Comparison of ENCODE assay signal across 1 cellular context in the genomic region with DNA sequence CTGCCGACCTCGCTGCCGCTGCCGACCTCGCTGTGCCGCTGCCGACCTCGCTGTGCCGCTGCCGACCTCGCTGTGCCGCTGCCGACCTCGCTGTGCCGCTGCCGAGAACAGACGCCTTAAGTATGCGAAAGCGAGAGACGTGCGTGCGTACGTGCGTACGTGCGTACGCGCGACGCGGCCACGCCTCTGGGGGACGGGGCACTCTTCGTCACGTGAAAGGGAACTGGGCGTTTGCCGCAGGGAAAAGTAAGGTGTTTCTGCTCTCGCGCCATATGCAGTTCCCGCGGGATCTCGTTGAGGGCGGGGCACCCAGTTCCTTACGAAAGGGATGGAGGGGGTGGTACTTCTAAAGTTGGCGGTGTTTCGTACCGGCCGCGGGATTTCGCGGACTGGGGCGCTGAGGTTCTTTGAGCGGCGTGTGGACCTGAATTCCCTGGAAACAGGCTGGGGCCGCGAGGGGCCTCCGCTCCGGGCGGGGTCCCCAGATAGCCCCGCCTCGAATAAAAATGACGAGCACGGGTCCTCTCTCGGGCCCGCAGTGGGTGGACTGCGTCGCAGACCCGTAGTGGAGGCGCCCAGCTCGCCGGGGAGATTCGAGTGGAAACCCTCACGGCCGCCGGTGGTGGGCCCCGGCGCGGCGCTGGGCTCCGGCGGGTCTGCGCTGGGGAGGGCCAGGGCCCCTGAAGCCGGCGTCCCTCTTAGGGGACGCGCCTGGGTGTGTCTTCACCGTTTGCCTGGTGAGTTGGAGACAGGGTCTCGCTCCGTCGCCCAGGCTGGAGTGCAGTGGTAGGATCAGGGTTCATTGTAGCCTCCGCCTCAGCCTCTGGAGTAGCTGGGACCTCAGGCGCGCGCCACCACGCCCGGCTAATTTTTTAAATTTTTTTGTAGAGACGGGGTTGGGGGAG.
TF ChIP-seq lines count a peak whose summit lies in the region.

A gene (minus strand): TSS at position 94 of the 905 bp plus-strand sequence. CDS start 167 bp downstream, outside the sequence.

TF ChIP-seq in K562, 482 proteins besides CTCF, POLR2A, EP300 and RAD21 (continued from another document and continues in another):
- TF ChIP-seq, protein P1, sequence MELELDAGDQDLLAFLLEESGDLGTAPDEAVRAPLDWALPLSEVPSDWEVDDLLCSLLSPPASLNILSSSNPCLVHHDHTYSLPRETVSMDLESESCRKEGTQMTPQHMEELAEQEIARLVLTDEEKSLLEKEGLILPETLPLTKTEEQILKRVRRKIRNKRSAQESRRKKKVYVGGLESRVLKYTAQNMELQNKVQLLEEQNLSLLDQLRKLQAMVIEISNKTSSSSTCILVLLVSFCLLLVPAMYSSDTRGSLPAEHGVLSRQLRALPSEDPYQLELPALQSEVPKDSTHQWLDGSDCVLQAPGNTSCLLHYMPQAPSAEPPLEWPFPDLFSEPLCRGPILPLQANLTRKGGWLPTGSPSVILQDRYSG (tag; conservative IDR thresholded peaks at IDR 0.05; ENCODE audit: low read depth) = no peak
- TF ChIP-seq SRF (CRISPR knock-in tag; IDR thresholded peaks at IDR 0.05) = 0 out of 4 replicates have a peak, but pooled peaks of 1 of the 2 experiments have one; percentile 11
- peak; percentile 51; the same call in 1 of the 2 replicates for TF ChIP-seq TCF7L2 (IDR thresholded peaks at IDR 0.05; ENCODE audit: low read depth, low read length)
- peak; percentile 93 for TF ChIP-seq CREB1 (IDR thresholded peaks at IDR 0.05)
- TF ChIP-seq CREB1 (CRISPR knock-in tag; IDR thresholded peaks at IDR 0.05) = peak; percentile 95
- TF ChIP-seq, protein P2, sequence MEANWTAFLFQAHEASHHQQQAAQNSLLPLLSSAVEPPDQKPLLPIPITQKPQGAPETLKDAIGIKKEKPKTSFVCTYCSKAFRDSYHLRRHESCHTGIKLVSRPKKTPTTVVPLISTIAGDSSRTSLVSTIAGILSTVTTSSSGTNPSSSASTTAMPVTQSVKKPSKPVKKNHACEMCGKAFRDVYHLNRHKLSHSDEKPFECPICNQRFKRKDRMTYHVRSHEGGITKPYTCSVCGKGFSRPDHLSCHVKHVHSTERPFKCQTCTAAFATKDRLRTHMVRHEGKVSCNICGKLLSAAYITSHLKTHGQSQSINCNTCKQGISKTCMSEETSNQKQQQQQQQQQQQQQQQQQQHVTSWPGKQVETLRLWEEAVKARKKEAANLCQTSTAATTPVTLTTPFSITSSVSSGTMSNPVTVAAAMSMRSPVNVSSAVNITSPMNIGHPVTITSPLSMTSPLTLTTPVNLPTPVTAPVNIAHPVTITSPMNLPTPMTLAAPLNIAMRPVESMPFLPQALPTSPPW (CRISPR knock-in tag; IDR thresholded peaks at IDR 0.05) = peak; percentile 63
- TF ChIP-seq NELFE (IDR thresholded peaks at IDR 0.05; ENCODE audit: insufficient read depth, insufficient read length) = no peak
- peak; percentile 72 for TF ChIP-seq TAF1 (IDR thresholded peaks at IDR 0.05; ENCODE audit: control insufficient read depth, extremely low read depth, insufficient read depth, low read length, severe bottlenecking)
- TF ChIP-seq POLR2G (IDR thresholded peaks at IDR 0.05; ENCODE audit: low read depth, low read length) = peak; percentile 100
- TF ChIP-seq GATA2 (CRISPR knock-in tag; IDR thresholded peaks at IDR 0.05) = no peak
- no peak for TF ChIP-seq WHSC1 (IDR thresholded peaks at IDR 0.05; ENCODE audit: low read length)
- TF ChIP-seq MCM7 (IDR thresholded peaks at IDR 0.05) = no peak
- TF ChIP-seq MTA3 (IDR thresholded peaks at IDR 0.05; ENCODE audit: borderline replicate concordance) = peak; percentile 94
- TF ChIP-seq ESRRA (IDR thresholded peaks at IDR 0.05; ENCODE audit: borderline replicate concordance, low read depth) = peak; percentile 62
- TF ChIP-seq SRSF3 (IDR thresholded peaks at IDR 0.05; ENCODE audit: insufficient read depth, low read length) = no peak
- TF ChIP-seq ZNF354B (CRISPR knock-in tag; IDR thresholded peaks at IDR 0.05) = no peak
- no peak; the same call in 1 of the 2 replicates for TF ChIP-seq PML (IDR thresholded peaks at IDR 0.05; ENCODE audit: low read length)
- TF ChIP-seq, protein P3, sequence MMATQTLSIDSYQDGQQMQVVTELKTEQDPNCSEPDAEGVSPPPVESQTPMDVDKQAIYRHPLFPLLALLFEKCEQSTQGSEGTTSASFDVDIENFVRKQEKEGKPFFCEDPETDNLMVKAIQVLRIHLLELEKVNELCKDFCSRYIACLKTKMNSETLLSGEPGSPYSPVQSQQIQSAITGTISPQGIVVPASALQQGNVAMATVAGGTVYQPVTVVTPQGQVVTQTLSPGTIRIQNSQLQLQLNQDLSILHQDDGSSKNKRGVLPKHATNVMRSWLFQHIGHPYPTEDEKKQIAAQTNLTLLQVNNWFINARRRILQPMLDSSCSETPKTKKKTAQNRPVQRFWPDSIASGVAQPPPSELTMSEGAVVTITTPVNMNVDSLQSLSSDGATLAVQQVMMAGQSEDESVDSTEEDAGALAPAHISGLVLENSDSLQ (IDR thresholded peaks at IDR 0.05) = peak; percentile 75
- peak; percentile 85; the same call in 1 of the 2 replicates for TF ChIP-seq GTF2E2 (tag; IDR thresholded peaks at IDR 0.05)
- TF ChIP-seq, protein P4, sequence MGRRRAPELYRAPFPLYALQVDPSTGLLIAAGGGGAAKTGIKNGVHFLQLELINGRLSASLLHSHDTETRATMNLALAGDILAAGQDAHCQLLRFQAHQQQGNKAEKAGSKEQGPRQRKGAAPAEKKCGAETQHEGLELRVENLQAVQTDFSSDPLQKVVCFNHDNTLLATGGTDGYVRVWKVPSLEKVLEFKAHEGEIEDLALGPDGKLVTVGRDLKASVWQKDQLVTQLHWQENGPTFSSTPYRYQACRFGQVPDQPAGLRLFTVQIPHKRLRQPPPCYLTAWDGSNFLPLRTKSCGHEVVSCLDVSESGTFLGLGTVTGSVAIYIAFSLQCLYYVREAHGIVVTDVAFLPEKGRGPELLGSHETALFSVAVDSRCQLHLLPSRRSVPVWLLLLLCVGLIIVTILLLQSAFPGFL (CRISPR knock-in tag; IDR thresholded peaks at IDR 0.05) = no peak
- no peak for TF ChIP-seq CHD1 (IDR thresholded peaks at IDR 0.05; ENCODE audit: low read length)
- peak; percentile 34 for TF ChIP-seq MEIS2 (IDR thresholded peaks at IDR 0.05; ENCODE audit: partially characterized antibody)
- TF ChIP-seq, protein P5, sequence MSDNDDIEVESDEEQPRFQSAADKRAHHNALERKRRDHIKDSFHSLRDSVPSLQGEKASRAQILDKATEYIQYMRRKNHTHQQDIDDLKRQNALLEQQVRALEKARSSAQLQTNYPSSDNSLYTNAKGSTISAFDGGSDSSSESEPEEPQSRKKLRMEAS (CRISPR knock-in tag; IDR thresholded peaks at IDR 0.05) = peak; percentile 87
- TF ChIP-seq ETV5 (CRISPR knock-in tag; IDR thresholded peaks at IDR 0.05; ENCODE audit: low read depth) = peak; percentile 17; the same call in 1 of the 2 replicates
- peak; percentile 96 for TF ChIP-seq CREM (IDR thresholded peaks at IDR 0.05; ENCODE audit: low read depth)
- peak; percentile 80 for TF ChIP-seq HNRNPLL (IDR thresholded peaks at IDR 0.05; ENCODE audit: low read depth, low read length, poor library complexity, severe bottlenecking)
- TF ChIP-seq SNIP1 (IDR thresholded peaks at IDR 0.05; ENCODE audit: low read depth) = no peak
- TF ChIP-seq SPI1 (IDR thresholded peaks at IDR 0.05; ENCODE audit: borderline replicate concordance, low read depth, low read length) = peak; percentile 70
- TF ChIP-seq CBFA2T2 (conservative IDR thresholded peaks at IDR 0.05) = peak; percentile 17; the same call in 1 of the 2 replicates
- peak; percentile 89 for TF ChIP-seq KLF1 (tag; IDR thresholded peaks at IDR 0.05)
- peak; percentile 91 for TF ChIP-seq ARHGAP35 (IDR thresholded peaks at IDR 0.05; ENCODE audit: partially characterized antibody)
- TF ChIP-seq, protein P6, sequence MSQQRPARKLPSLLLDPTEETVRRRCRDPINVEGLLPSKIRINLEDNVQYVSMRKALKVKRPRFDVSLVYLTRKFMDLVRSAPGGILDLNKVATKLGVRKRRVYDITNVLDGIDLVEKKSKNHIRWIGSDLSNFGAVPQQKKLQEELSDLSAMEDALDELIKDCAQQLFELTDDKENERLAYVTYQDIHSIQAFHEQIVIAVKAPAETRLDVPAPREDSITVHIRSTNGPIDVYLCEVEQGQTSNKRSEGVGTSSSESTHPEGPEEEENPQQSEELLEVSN (IDR thresholded peaks at IDR 0.05; ENCODE audit: borderline replicate concordance in 1 of 2, extremely low read depth in 1 of 2, insufficient read depth in 1 of 2, insufficient read length in 1 of 2, low read depth in 1 of 2, low read length in 1 of 2, poor library complexity in 1 of 2, severe bottlenecking in 1 of 2) = peak in 1 of 2 experiments; percentile 8
- TF ChIP-seq, protein P7, sequence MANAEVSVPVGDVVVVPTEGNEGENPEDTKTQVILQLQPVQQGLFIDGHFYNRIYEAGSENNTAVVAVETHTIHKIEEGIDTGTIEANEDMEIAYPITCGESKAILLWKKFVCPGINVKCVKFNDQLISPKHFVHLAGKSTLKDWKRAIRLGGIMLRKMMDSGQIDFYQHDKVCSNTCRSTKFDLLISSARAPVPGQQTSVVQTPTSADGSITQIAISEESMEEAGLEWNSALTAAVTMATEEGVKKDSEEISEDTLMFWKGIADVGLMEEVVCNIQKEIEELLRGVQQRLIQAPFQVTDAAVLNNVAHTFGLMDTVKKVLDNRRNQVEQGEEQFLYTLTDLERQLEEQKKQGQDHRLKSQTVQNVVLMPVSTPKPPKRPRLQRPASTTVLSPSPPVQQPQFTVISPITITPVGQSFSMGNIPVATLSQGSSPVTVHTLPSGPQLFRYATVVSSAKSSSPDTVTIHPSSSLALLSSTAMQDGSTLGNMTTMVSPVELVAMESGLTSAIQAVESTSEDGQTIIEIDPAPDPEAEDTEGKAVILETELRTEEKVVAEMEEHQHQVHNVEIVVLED (CRISPR knock-in tag; IDR thresholded peaks at IDR 0.05) = peak; percentile 100
- TF ChIP-seq CEBPB (tag; IDR thresholded peaks at IDR 0.05) = peak; percentile 70
- peak; percentile 98 for TF ChIP-seq BRD9 (IDR thresholded peaks at IDR 0.05; ENCODE audit: low read depth, partially characterized antibody)
- no peak for TF ChIP-seq NR2C2 (CRISPR knock-in tag; IDR thresholded peaks at IDR 0.05)
- TF ChIP-seq NR2C2 (tag; IDR thresholded peaks at IDR 0.05) = peak; percentile 66
- TF ChIP-seq ELF1 (tag; IDR thresholded peaks at IDR 0.05) = 0 out of 2 replicates have a peak, but pooled peaks have one; percentile 34
- TF ChIP-seq CHD2 (IDR thresholded peaks at IDR 0.05; ENCODE audit: low read depth, low read length) = peak; percentile 99
- peak; percentile 17 for TF ChIP-seq FIP1L1 (IDR thresholded peaks at IDR 0.05; ENCODE audit: low read depth, low read length, poor library complexity, severe bottlenecking)
- TF ChIP-seq ZNF23 (CRISPR knock-in tag; IDR thresholded peaks at IDR 0.05) = no peak
- no peak for TF ChIP-seq CBX8 (IDR thresholded peaks at IDR 0.05; ENCODE audit: borderline replicate concordance, extremely low read depth, low read depth, low read length, poor library complexity, severe bottlenecking)
- TF ChIP-seq, protein P8, sequence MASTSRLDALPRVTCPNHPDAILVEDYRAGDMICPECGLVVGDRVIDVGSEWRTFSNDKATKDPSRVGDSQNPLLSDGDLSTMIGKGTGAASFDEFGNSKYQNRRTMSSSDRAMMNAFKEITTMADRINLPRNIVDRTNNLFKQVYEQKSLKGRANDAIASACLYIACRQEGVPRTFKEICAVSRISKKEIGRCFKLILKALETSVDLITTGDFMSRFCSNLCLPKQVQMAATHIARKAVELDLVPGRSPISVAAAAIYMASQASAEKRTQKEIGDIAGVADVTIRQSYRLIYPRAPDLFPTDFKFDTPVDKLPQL (IDR thresholded peaks at IDR 0.05; ENCODE audit: extremely low read depth, insufficient read length) = no peak
- peak; percentile 86 for TF ChIP-seq RAD51 (IDR thresholded peaks at IDR 0.05; ENCODE audit: borderline replicate concordance, low read depth)
- TF ChIP-seq MAFF (IDR thresholded peaks at IDR 0.05; ENCODE audit: low read length) = peak; percentile 60; the same call in 1 of the 2 replicates
- TF ChIP-seq, protein P9, sequence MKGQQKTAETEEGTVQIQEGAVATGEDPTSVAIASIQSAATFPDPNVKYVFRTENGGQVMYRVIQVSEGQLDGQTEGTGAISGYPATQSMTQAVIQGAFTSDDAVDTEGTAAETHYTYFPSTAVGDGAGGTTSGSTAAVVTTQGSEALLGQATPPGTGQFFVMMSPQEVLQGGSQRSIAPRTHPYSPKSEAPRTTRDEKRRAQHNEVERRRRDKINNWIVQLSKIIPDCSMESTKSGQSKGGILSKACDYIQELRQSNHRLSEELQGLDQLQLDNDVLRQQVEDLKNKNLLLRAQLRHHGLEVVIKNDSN (CRISPR knock-in tag; IDR thresholded peaks at IDR 0.05) = peak; percentile 96
- TF ChIP-seq, protein P10, sequence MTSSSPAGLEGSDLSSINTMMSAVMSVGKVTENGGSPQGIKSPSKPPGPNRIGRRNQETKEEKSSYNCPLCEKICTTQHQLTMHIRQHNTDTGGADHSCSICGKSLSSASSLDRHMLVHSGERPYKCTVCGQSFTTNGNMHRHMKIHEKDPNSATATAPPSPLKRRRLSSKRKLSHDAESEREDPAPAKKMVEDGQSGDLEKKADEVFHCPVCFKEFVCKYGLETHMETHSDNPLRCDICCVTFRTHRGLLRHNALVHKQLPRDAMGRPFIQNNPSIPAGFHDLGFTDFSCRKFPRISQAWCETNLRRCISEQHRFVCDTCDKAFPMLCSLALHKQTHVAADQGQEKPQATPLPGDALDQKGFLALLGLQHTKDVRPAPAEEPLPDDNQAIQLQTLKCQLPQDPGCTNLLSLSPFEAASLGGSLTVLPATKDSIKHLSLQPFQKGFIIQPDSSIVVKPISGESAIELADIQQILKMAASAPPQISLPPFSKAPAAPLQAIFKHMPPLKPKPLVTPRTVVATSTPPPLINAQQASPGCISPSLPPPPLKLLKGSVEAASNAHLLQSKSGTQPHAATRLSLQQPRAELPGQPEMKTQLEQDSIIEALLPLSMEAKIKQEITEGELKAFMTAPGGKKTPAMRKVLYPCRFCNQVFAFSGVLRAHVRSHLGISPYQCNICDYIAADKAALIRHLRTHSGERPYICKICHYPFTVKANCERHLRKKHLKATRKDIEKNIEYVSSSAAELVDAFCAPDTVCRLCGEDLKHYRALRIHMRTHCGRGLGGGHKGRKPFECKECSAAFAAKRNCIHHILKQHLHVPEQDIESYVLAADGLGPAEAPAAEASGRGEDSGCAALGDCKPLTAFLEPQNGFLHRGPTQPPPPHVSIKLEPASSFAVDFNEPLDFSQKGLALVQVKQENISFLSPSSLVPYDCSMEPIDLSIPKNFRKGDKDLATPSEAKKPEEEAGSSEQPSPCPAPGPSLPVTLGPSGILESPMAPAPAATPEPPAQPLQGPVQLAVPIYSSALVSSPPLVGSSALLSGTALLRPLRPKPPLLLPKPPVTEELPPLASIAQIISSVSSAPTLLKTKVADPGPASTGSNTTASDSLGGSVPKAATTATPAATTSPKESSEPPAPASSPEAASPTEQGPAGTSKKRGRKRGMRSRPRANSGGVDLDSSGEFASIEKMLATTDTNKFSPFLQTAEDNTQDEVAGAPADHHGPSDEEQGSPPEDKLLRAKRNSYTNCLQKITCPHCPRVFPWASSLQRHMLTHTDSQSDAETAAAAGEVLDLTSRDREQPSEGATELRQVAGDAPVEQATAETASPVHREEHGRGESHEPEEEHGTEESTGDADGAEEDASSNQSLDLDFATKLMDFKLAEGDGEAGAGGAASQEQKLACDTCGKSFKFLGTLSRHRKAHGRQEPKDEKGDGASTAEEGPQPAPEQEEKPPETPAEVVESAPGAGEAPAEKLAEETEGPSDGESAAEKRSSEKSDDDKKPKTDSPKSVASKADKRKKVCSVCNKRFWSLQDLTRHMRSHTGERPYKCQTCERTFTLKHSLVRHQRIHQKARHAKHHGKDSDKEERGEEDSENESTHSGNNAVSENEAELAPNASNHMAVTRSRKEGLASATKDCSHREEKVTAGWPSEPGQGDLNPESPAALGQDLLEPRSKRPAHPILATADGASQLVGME (CRISPR knock-in tag; IDR thresholded peaks at IDR 0.05) = 0 out of 2 replicates have a peak, but pooled peaks have one; percentile 35
- TF ChIP-seq ZBTB1 (CRISPR knock-in tag; IDR thresholded peaks at IDR 0.05; ENCODE audit: borderline replicate concordance, low read depth) = 0 out of 2 replicates have a peak, but pooled peaks have one; percentile 35
